1 cellular context compared by ENCODE assay signal in genomic region chr22:41367039-41367679, GRCh38.
A peak's percentile ranks its signal among the peaks of the same experiment; 100 is the strongest.
TF ChIP-seq lines count a peak whose summit lies in the region.

No MANE protein-coding gene starts in this region.

TF ChIP-seq in HepG2, 621 proteins besides CTCF, POLR2A, EP300 and RAD21 (continued from another document and continues in another):
- TF ChIP-seq AHDC1 (CRISPR knock-in tag; IDR thresholded peaks at IDR 0.05; ENCODE audit: borderline replicate concordance): no peak
- TF ChIP-seq RAD51 (IDR thresholded peaks at IDR 0.05; ENCODE audit: borderline replicate concordance): peak; percentile 64
- peak; percentile 71 for TF ChIP-seq MNT (IDR thresholded peaks at IDR 0.05)
- no peak for TF ChIP-seq ZBTB8A (CRISPR knock-in tag; IDR thresholded peaks at IDR 0.05; ENCODE audit: borderline replicate concordance, low read depth)
- peak; percentile 40; the same call in 1 of the 2 replicates for TF ChIP-seq DRAP1 (CRISPR knock-in tag; IDR thresholded peaks at IDR 0.05)
- no peak for TF ChIP-seq ZFP37 (CRISPR knock-in tag; IDR thresholded peaks at IDR 0.05; ENCODE audit: borderline replicate concordance)
- TF ChIP-seq ZNF143 (CRISPR knock-in tag; IDR thresholded peaks at IDR 0.05): no peak; the same call in 1 of the 2 replicates
- TF ChIP-seq ZBTB33 (CRISPR knock-in tag; IDR thresholded peaks at IDR 0.05): no peak
- no peak; the same call in none of the 2 replicates for TF ChIP-seq SSRP1 (CRISPR knock-in tag; IDR thresholded peaks at IDR 0.05)
- no peak for TF ChIP-seq RERE (CRISPR knock-in tag; IDR thresholded peaks at IDR 0.05; ENCODE audit: low read depth)
- TF ChIP-seq BORCS8-MEF2B (CRISPR knock-in tag; IDR thresholded peaks at IDR 0.05): 0 out of 2 replicates have a peak, but pooled peaks have one; percentile 59
- TF ChIP-seq ZNF33B (CRISPR knock-in tag; IDR thresholded peaks at IDR 0.05): no peak
- TF ChIP-seq ZNF274 (CRISPR knock-in tag; IDR thresholded peaks at IDR 0.05): no peak
- no peak for TF ChIP-seq ZBTB7A (CRISPR knock-in tag; IDR thresholded peaks at IDR 0.05)
- no peak for TF ChIP-seq ISX (CRISPR knock-in tag; conservative IDR thresholded peaks at IDR 0.05)
- peak; percentile 81 for TF ChIP-seq ATF7-NPFF (CRISPR knock-in tag; IDR thresholded peaks at IDR 0.05; ENCODE audit: low read depth)
- no peak for TF ChIP-seq RCOR2 (CRISPR knock-in tag; IDR thresholded peaks at IDR 0.05)
- no peak for TF ChIP-seq FOXA1 (IDR thresholded peaks at IDR 0.05)
- TF ChIP-seq FOXA1 (CRISPR knock-in tag; IDR thresholded peaks at IDR 0.05): no peak
- no peak for TF ChIP-seq SRY (CRISPR knock-in tag; IDR thresholded peaks at IDR 0.05)
- no peak for TF ChIP-seq ZNF777 (CRISPR knock-in tag; IDR thresholded peaks at IDR 0.05)
- no peak for TF ChIP-seq SRSF4 (IDR thresholded peaks at IDR 0.05; ENCODE audit: low read depth, low read length, poor library complexity, severe bottlenecking)
- peak; percentile 43; the same call in 1 of the 2 replicates for TF ChIP-seq ZNF567 (CRISPR knock-in tag; IDR thresholded peaks at IDR 0.05; ENCODE audit: borderline replicate concordance)
- peak; percentile 98 for TF ChIP-seq ARNTL (CRISPR knock-in tag; IDR thresholded peaks at IDR 0.05)
- no peak for TF ChIP-seq CHD2 (IDR thresholded peaks at IDR 0.05; ENCODE audit: low read depth, low read length)
- peak; percentile 84; the same call in 1 of the 2 replicates for TF ChIP-seq ZSCAN31 (CRISPR knock-in tag; IDR thresholded peaks at IDR 0.05; ENCODE audit: low read depth)
- TF ChIP-seq ZNF276 (CRISPR knock-in tag; IDR thresholded peaks at IDR 0.05; ENCODE audit: low read depth): 0 out of 2 replicates have a peak, but pooled peaks have one; percentile 58
- no peak for TF ChIP-seq ZNF225 (CRISPR knock-in tag; IDR thresholded peaks at IDR 0.05)
- peak; percentile 39; the same call in 1 of the 2 replicates for TF ChIP-seq ZNF574 (CRISPR knock-in tag; IDR thresholded peaks at IDR 0.05)
- peak; percentile 63; the same call in 1 of the 2 replicates for TF ChIP-seq ETV6 (CRISPR knock-in tag; conservative IDR thresholded peaks at IDR 0.05)
- TF ChIP-seq GPN1 (CRISPR knock-in tag; IDR thresholded peaks at IDR 0.05; ENCODE audit: borderline replicate concordance): no peak
- no peak for TF ChIP-seq NR3C1 (CRISPR knock-in tag; IDR thresholded peaks at IDR 0.05)
- TF ChIP-seq ZFP90 (CRISPR knock-in tag; IDR thresholded peaks at IDR 0.05; ENCODE audit: borderline replicate concordance): no peak
- TF ChIP-seq IKZF5 (CRISPR knock-in tag; IDR thresholded peaks at IDR 0.05): 0 out of 2 replicates have a peak, but pooled peaks have one; percentile 33
- no peak for TF ChIP-seq CENPT (CRISPR knock-in tag; IDR thresholded peaks at IDR 0.05; ENCODE audit: low read depth)
- TF ChIP-seq ZKSCAN8 (CRISPR knock-in tag; IDR thresholded peaks at IDR 0.05; ENCODE audit: borderline replicate concordance): no peak; the same call in 1 of the 2 replicates
